8 cellular contexts compared by ENCODE assay signal in genomic region chr6:49462071-49462470, GRCh38. TPM values are rescaled to one million over a fixed set of nuclear protein-coding genes. Genes with fewer than 3 reads are reported as not detected.
A peak's percentile ranks its signal among the peaks of the same experiment; 100 is the strongest.
DNase-seq lines count a peak whose midpoint lies in the region; ATAC-seq, FAIRE-seq and TF ChIP-seq lines count a peak whose summit lies in the region.

No MANE protein-coding gene starts in this region.

- POLR2A ChIA-PET in Panc1 (lab: Charles Lee) = interaction anchor here (0.6 kb wide), 2 partner anchors 9 to 1646 kb away, joined by 3 read pairs; no protein-coding TSS in a partner anchor

- FAIRE-seq in GM12891 (lab: Jason Lieb, UNC) = no peak

- no TSS peak for BruUV-seq in Panc1 (replicated peaks; lab: Mats Ljungman, UMichigan)

- CTCF ChIA-PET in Panc1 (lab: Charles Lee) = no interaction called here

- H3K4me3 ChIP-seq in Panc1 (ENCODE audit: low read depth in 2 of 2, low read length in 2 of 2) (peak overlapping the region; percentile 99 to 100), epithelial cell of proximal tubule (ENCODE audit: low read depth, low read length) (peak overlapping the region; percentile 92), psoas muscle (peak overlapping the region; percentile 94)

- H3K27me3 ChIP-seq in Panc1 (ENCODE audit: control insufficient read depth, insufficient read depth, low read length) (no peaks in the 10 kb centered on the region), psoas muscle (ENCODE audit: insufficient read depth in 3 of 3, low read length in 2 of 3) (no peaks in the 10 kb centered on the region)

- no peak for TF ChIP-seq CTCF in Panc1 (IDR thresholded peaks at IDR 0.05)
- no peak for TF ChIP-seq CTCF in epithelial cell of proximal tubule (conservative IDR thresholded peaks at IDR 0.05; ENCODE audit: low read depth, low read length)
- TF ChIP-seq CTCF in psoas muscle (IDR thresholded peaks at IDR 0.05) = no peak

- TF ChIP-seq POLR2A in GM12891 (IDR thresholded peaks at IDR 0.05; ENCODE audit: low read depth, low read length) = no peak

- H3K9me3 ChIP-seq in Panc1 (ENCODE audit: control insufficient read depth, insufficient read depth, low read depth, low read length) = no peaks in the 10 kb centered on the region
- H3K9me3 ChIP-seq in psoas muscle = no peaks in the 10 kb centered on the region

- ATAC-seq in Panc1 (no peak), psoas muscle (no peak)

- whole genome bisulfite sequencing in psoas muscle, 3 donors = 29 to 44% (median 38%) methylated on average over 3 of the region's 3 CpGs

- in situ Hi-C loops in Panc1 (cut with HindIII; ENCODE audit: low pct_unique_long_range_greater_than_20kb, low sequenced_read_pairs) = no loop called here

- DNase-seq in ELR (ENCODE audit: low read depth) (peak; percentile 15), Panc1 (ENCODE audit: low read depth, low spot score) (no peak), epithelial cell of proximal tubule (ENCODE audit: low read depth) (no peak), psoas muscle (no peak), GM12891 (ENCODE audit: insufficient read length, low spot score) (no peak), posterior vena cava (ENCODE audit: low spot score) (no peak), islet precursor cell (no peak), dedifferentiated amniotic fluid mesenchymal stem cell (ENCODE audit: extremely low spot score) (no peak)

- peaks cover 8% of the 10 kb centered on the region; the same call in 1 of the 2 replicates for H3K36me3 ChIP-seq in Panc1 (ENCODE audit: control insufficient read depth, insufficient read depth, low read length)
- peaks cover 0 to 23% of the 10 kb centered on the region in 2 donors for H3K36me3 ChIP-seq in psoas muscle (ENCODE audit: insufficient read depth in 1 of 2, low read depth in 1 of 2)

- intact Hi-C loops in Panc1 (cut with micrococcal nuclease; ENCODE audit: unreplicated experiment) = no loop called here
- intact Hi-C loops in psoas muscle (cut with DNase I) = no loop called here
- intact Hi-C loops in posterior vena cava (cut with DNase I) = no loop called here

- H3K4me1 ChIP-seq in Panc1 (ENCODE audit: control insufficient read depth, insufficient read depth, low read length) (peaks cover 10% of the 10 kb centered on the region; the same call in 1 of the 2 replicates), psoas muscle (peaks cover 30% of the 10 kb centered on the region)

- H3K27ac ChIP-seq in Panc1 (ENCODE audit: low read length) (peak overlapping the region; percentile 87), psoas muscle (peak overlapping the region; percentile 94)

TF ChIP-seq in GM12891, 5 proteins besides CTCF, POLR2A, EP300 and RAD21:
- TF ChIP-seq POU2F2 (IDR thresholded peaks at IDR 0.05; ENCODE audit: low read depth, low read length) = no peak
- TF ChIP-seq SPI1 (IDR thresholded peaks at IDR 0.05; ENCODE audit: low read depth, low read length) = no peak
- TF ChIP-seq POLR2AphosphoS5 (IDR thresholded peaks at IDR 0.05; ENCODE audit: low read depth, low read length) = no peak
- no peak for TF ChIP-seq PAX5 (IDR thresholded peaks at IDR 0.05; ENCODE audit: insufficient read depth, low read length, severe bottlenecking)
- TF ChIP-seq TAF1 (IDR thresholded peaks at IDR 0.05; ENCODE audit: low read depth, low read length) = no peak

RNA-seq across cellular contexts. Expression of gene MMUT, which starts 1.0 kb away (rescaled TPM):
- total RNA-seq in Panc1 (2021; ENCODE audit: unreplicated experiment) (7.1 TPM), epithelial cell of proximal tubule (5.3 and 5.5 TPM in 2 replicates), psoas muscle (10 to 100 TPM; 22.1 to 24.5 (median 22.2) TPM), posterior vena cava (10 to 100 TPM; 18.8 to 19.0 TPM)
- polyA plus RNA-seq in Panc1 (2012; ENCODE audit: insufficient read length) = 5.9 TPM
- polyA plus RNA-seq in psoas muscle = 10 to 100 TPM; 13.1 to 20.4 (median 13.7) TPM
- 8.6 TPM for polyA plus RNA-seq in GM12891 (2012; ENCODE audit: low read depth, missing spikeins)

RNA-seq across cellular contexts. Expression of gene CENPQ, which starts 1.1 kb away (rescaled TPM):
- 5.5 TPM for total RNA-seq in Panc1 (2021; ENCODE audit: unreplicated experiment)
- 1.4 TPM for polyA plus RNA-seq in Panc1 (2012; ENCODE audit: insufficient read length)
- 13.1 and 14.0 TPM in 2 replicates for total RNA-seq in epithelial cell of proximal tubule
- total RNA-seq in psoas muscle = 1 to 10 TPM; 1.9 to 3.8 (median 2.1) TPM
- polyA plus RNA-seq in psoas muscle = 1 to 10 TPM; 3.5 to 5.5 (median 4.0) TPM
- 7.4 TPM for polyA plus RNA-seq in GM12891 (2012; ENCODE audit: low read depth, missing spikeins)
- 1 to 10 TPM; 4.8 to 5.2 TPM for total RNA-seq in posterior vena cava

RNA-seq across cellular contexts. Expression of gene GLYATL3, which starts 37.7 kb away (rescaled TPM):
- total RNA-seq in Panc1 (2021; ENCODE audit: unreplicated experiment) (not detected), epithelial cell of proximal tubule (not detected in 2 replicates), psoas muscle (not detected), posterior vena cava (not detected)
- not detected for polyA plus RNA-seq in Panc1 (2012; ENCODE audit: insufficient read length)
- polyA plus RNA-seq in psoas muscle = not detected
- not detected for polyA plus RNA-seq in GM12891 (2012; ENCODE audit: low read depth, missing spikeins)
